In genomic region chr17:64097196-64097936, GRCh38 we compare ENCODE assay signal across 11 cellular contexts. TPM values are rescaled to one million over a fixed set of nuclear protein-coding genes. Genes with fewer than 3 reads are reported as not detected.
A peak's percentile ranks its signal among the peaks of the same experiment; 100 is the strongest.
DNase-seq lines count a peak whose midpoint lies in the region; ATAC-seq and TF ChIP-seq lines count a peak whose summit lies in the region.
"Had no signal": no experiment of that assay in that cellular context is flagged by ENCODE, and none has a peak within 500 bp of the region (broad histone marks: within the 10 kb centered on the region; RNA-seq: fewer than 3 reads in every experiment).

No MANE protein-coding gene starts in this region.

- 52 to 68% (median 60%) methylated on average over 8 of the region's 8 CpGs for WGBS in stomach, 5 donors

- peak overlapping the region; percentile 58 for H3K27ac Mint-ChIP-seq in activated T-cell treated with anti-CD3 and anti-CD28 coated beads, Interleukin-2, amount 50 U/mL, for 72 hours
- H3K27ac Mint-ChIP-seq in activated T-helper 2 cell treated with anti-CD3 and anti-CD28 coated beads, Interferon-gamma antibody, Interleukin-2, Interleukin-4, amounts not matched to agents 10 μg/mL and 5 μg/mL and 100 μg/mL, durations not matched to agents 14 hours and 24 hours and 36 hours = peak overlapping the region; percentile 19

- intact Hi-C loops in activated T-helper 2 cell treated with anti-CD3 and anti-CD28 coated beads, Interferon-gamma antibody, Interleukin-2, Interleukin-4, amounts not matched to agents 10 μg/mL and 5 μg/mL and 100 μg/mL, durations not matched to agents 14 hours and 24 hours and 36 hours (cut with micrococcal nuclease) = no loop called here
- intact Hi-C loops in stomach (cut with DNase I; ENCODE audit: low total_unique reads) = no loop called here

- H3K9me3 Mint-ChIP-seq in activated T-cell treated with anti-CD3 and anti-CD28 coated beads, Interleukin-2, amount 50 U/mL, for 72 hours = no peaks in the 10 kb centered on the region
- no peaks in the 10 kb centered on the region for H3K9me3 Mint-ChIP-seq in activated T-helper 2 cell treated with anti-CD3 and anti-CD28 coated beads, Interferon-gamma antibody, Interleukin-2, Interleukin-4, amounts not matched to agents 10 μg/mL and 5 μg/mL and 100 μg/mL, durations not matched to agents 14 hours and 24 hours and 36 hours
- H3K9me3 Mint-ChIP-seq: activated naive CD4-positive, alpha-beta T cell treated with anti-CD3 and anti-CD28 coated beads, Interleukin-2, amount 50 U/mL, for 72 hours had no signal

- in situ Hi-C loops in ACHN (cut with HindIII; ENCODE audit: low pct_ligation_motif_present, low pct_unique_long_range_greater_than_20kb, low sequenced_read_pairs) = no loop called here

- H3K36me3 Mint-ChIP-seq in activated T-cell treated with anti-CD3 and anti-CD28 coated beads, Interleukin-2, amount 50 U/mL, for 72 hours (ENCODE audit: insufficient read depth in 2 of 2) = peaks cover 12 to 18% of the 10 kb centered on the region in 2 donors
- H3K36me3 Mint-ChIP-seq in activated T-helper 2 cell treated with anti-CD3 and anti-CD28 coated beads, Interferon-gamma antibody, Interleukin-2, Interleukin-4, amounts not matched to agents 10 μg/mL and 5 μg/mL and 100 μg/mL, durations not matched to agents 14 hours and 24 hours and 36 hours (ENCODE audit: low read depth) = peaks cover 83% of the 10 kb centered on the region

- peak overlapping the region in 4 of 5 donors; percentile 30 to 72 (median 47) for H3K27ac ChIP-seq in stomach

- H3K36me3 ChIP-seq in stomach = peaks cover 10 to 30% (median 22%) of the 10 kb centered on the region in 4 donors

- TF ChIP-seq CTCF in fibroblast of the aortic adventitia (IDR thresholded peaks at IDR 0.05; ENCODE audit: insufficient read depth, low read length) (no peak), stomach (IDR thresholded peaks at IDR 0.05) (no peak)

- H3K27me3 ChIP-seq in stomach = no peaks in the 10 kb centered on the region

- peaks cover 70% of the 10 kb centered on the region for H3K4me1 Mint-ChIP-seq in activated T-cell treated with anti-CD3 and anti-CD28 coated beads, Interleukin-2, amount 50 U/mL, for 72 hours (ENCODE audit: low read depth)
- peaks cover 59% of the 10 kb centered on the region for H3K4me1 Mint-ChIP-seq in activated T-helper 2 cell treated with anti-CD3 and anti-CD28 coated beads, Interferon-gamma antibody, Interleukin-2, Interleukin-4, amounts not matched to agents 10 μg/mL and 5 μg/mL and 100 μg/mL, durations not matched to agents 14 hours and 24 hours and 36 hours (ENCODE audit: low read depth)

- no peak for ATAC-seq in activated T-cell treated with anti-CD3 and anti-CD28 coated beads, Interleukin-2, amount 50 U/mL, for 72 hours (replicated peaks in 1 of 2)

- no peak for TF ChIP-seq POLR2A in stomach (IDR thresholded peaks at IDR 0.05)

- no peak for DNase-seq in activated T-cell treated with anti-CD3 and anti-CD28 coated beads, Interleukin-2, amount 50 U/mL, for 72 hours
- no peak for DNase-seq in activated T-cell treated with anti-CD3 and anti-CD28 coated beads, Interleukin-2, amount 50 U/mL, for 48 hours
- no peak for DNase-seq in activated T-helper 2 cell treated with anti-CD3 and anti-CD28 coated beads, Interferon-gamma antibody, Interleukin-2, Interleukin-4, amounts not matched to agents 10 μg/mL and 5 μg/mL and 100 μg/mL, durations not matched to agents 14 hours and 24 hours and 36 hours (ENCODE audit: low spot score)
- DNase-seq in fibroblast of the aortic adventitia (ENCODE audit: low read depth) = peak; percentile 84
- DNase-seq in stomach = no peak
- DNase-seq in NCI-H526 (lab: John Stamatoyannopoulos, UW) = no peak
- no peak for DNase-seq in ACHN
- DNase-seq in ureter (ENCODE audit: low spot score) = no peak
- DNase-seq: posterior cingulate gyrus, SHP77 had no signal

- H3K9me3 ChIP-seq in stomach = no peaks in the 10 kb centered on the region

- no peaks in the 10 kb centered on the region for H3K27me3 Mint-ChIP-seq in activated T-cell treated with anti-CD3 and anti-CD28 coated beads, Interleukin-2, amount 50 U/mL, for 72 hours (ENCODE audit: low read depth)
- H3K27me3 Mint-ChIP-seq in activated T-helper 2 cell treated with anti-CD3 and anti-CD28 coated beads, Interferon-gamma antibody, Interleukin-2, Interleukin-4, amounts not matched to agents 10 μg/mL and 5 μg/mL and 100 μg/mL, durations not matched to agents 14 hours and 24 hours and 36 hours (ENCODE audit: low read depth) = no peaks in the 10 kb centered on the region

- TF ChIP-seq EP300 in stomach (IDR thresholded peaks at IDR 0.05) = no peak

- H3K4me3 ChIP-seq in fibroblast of the aortic adventitia (ENCODE audit: low read depth, low read length) (no peak overlapping the region), stomach (no peak overlapping the region)

- H3K4me3 Mint-ChIP-seq in activated T-cell treated with anti-CD3 and anti-CD28 coated beads, Interleukin-2, amount 50 U/mL, for 72 hours = no peak overlapping the region
- H3K4me3 Mint-ChIP-seq in activated T-helper 2 cell treated with anti-CD3 and anti-CD28 coated beads, Interferon-gamma antibody, Interleukin-2, Interleukin-4, amounts not matched to agents 10 μg/mL and 5 μg/mL and 100 μg/mL, durations not matched to agents 14 hours and 24 hours and 36 hours (ENCODE audit: low read depth) = no peak overlapping the region

- H3K4me1 ChIP-seq in stomach = peaks cover 9 to 76% (median 54%) of the 10 kb centered on the region in 4 donors

RNA-seq across cellular contexts. Expression of gene ERN1, which starts 32.6 kb away (rescaled TPM):
- 10 to 100 TPM; 58.1 to 98.3 TPM for total RNA-seq in activated T-cell treated with anti-CD3 and anti-CD28 coated beads, Interleukin-2, amount 50 U/mL, for 72 hours
- total RNA-seq in activated T-helper 2 cell treated with anti-CD3 and anti-CD28 coated beads, Interferon-gamma antibody, Interleukin-2, Interleukin-4, amounts not matched to agents 10 μg/mL and 5 μg/mL and 100 μg/mL, durations not matched to agents 14 hours and 24 hours and 36 hours = 91.0 and 93.4 TPM in 2 replicates
- total RNA-seq in fibroblast of the aortic adventitia (ENCODE audit: low replicate concordance) (11.6 and 13.3 TPM in 2 replicates), stomach (10 to 100 TPM; 23.7 to 76.4 (median 33.8) TPM), ureter (49.2 TPM)
- 1 to 10 TPM; 4.1 to 6.4 (median 6.1) TPM for polyA plus RNA-seq in stomach
